Comparison of ENCODE assay signal across 13 cellular contexts in the genomic region with DNA sequence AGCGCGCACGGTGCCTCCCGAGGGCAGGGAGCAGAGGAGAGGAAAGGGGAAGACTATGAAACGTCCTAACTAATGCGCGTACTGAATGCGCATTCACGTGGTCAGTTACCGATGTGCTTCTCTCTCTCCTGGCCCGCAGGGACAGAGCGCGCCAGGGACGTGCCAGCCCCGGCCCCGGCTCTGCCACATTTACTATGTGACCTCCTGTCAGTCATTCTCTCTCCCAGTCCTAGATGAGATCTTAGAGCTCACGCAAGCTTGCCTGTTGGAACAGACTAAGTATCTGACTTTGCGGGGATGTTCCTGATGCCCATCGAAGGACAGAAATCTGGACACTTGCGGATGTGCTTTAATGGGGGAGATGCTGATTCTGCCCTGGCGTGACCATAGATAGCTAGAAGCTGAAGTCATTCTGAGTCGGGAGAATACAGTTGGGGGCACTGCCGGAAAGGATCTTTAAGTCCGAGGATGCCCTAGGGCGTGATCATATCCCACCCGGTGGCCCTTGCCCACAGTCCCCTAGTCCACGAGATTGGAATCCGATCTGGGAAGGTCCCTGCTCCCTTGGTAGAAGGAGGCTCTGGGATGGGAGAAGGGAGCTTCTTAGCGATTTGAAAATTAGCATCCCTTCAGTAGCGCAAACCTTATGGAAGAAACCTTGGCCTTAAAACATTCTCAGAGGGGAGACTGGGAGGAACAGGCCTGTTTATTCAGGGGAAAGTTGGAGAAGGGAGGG. TPM values are rescaled to one million over a fixed set of nuclear protein-coding genes. Genes with fewer than 3 reads are reported as not detected.
DNase-seq lines count a peak whose midpoint lies in the region; ATAC-seq, FAIRE-seq and TF ChIP-seq lines count a peak whose summit lies in the region.
"Had no signal": no experiment of that assay in that cellular context is flagged by ENCODE, and none has a peak within 500 bp of the region (broad histone marks: within the 10 kb centered on the region; RNA-seq: fewer than 3 reads in every experiment).

No MANE protein-coding gene starts in this region.

- no peak for TF ChIP-seq POLR2A in H1 (IDR thresholded peaks at IDR 0.05; ENCODE audit: control extremely low read depth in 1 of 2, low read depth in 2 of 2, low read length in 2 of 2)

- H3K27me3 ChIP-seq in HUES64 (ENCODE audit: insufficient read depth, low read length) (peaks cover 81% of the 10 kb centered on the region), H1 (replicated peaks in 1 of 4; ENCODE audit: control insufficient read depth in 3 of 4, extremely low read depth in 1 of 4, insufficient read depth in 3 of 4, low read length in 3 of 4) (peaks cover 57 to 66% (median 64%) of the 10 kb centered on the region in 4 experiments)

- H3K56ac ChIP-seq in H1 (replicated peaks; ENCODE audit: insufficient read length, low read depth, low read length), result no peak overlapping the region

- no peak overlapping the region for H2AK5ac ChIP-seq in H1 (ENCODE audit: low read depth, low read length)

- peaks cover 19% of the 10 kb centered on the region for H3K23me2 ChIP-seq in H1 (ENCODE audit: low read depth, low read length)

- no peak overlapping the region for H2BK12ac ChIP-seq in H1 (ENCODE audit: low read depth, low read length)

- POLR2A ChIA-PET in H1 (lab: Charles Lee; ENCODE audit: partially characterized antibody), result interaction anchor here (0.7 kb wide), 1 partner anchor 332 kb away, joined by 3 read pairs; no protein-coding TSS in a partner anchor

- no peak overlapping the region for H3K23ac ChIP-seq in H1 (ENCODE audit: insufficient read length)

- H3K4me2 ChIP-seq in H1 (ENCODE audit: insufficient read depth in 1 of 2, low read depth in 2 of 2, low read length in 2 of 2), result peak overlapping the region; percentile 72 to 93

- no peak for TF ChIP-seq RAD21 in H1 (IDR thresholded peaks at IDR 0.05 in 1 of 2, conservative IDR thresholded peaks at IDR 0.05 in 1 of 2; ENCODE audit: low read depth in 2 of 2, low read length in 2 of 2)

- no peak overlapping the region for H2BK120ac ChIP-seq in H1 (replicated peaks; ENCODE audit: low read depth, low read length)

- H3K9ac ChIP-seq in HUES64 (ENCODE audit: low read depth, low read length), result no peak overlapping the region
- no peak overlapping the region for H3K9ac ChIP-seq in H1 (replicated peaks in 1 of 4; ENCODE audit: extremely low read depth in 1 of 4, low read depth in 3 of 4, low read length in 3 of 4)

- no peak for ATAC-seq in GM19397 (IDR thresholded peaks at IDR 0.05; ENCODE audit: unreplicated experiment)

- H3K4me1 ChIP-seq in HUES64 (ENCODE audit: insufficient read depth, low read length), result peaks cover 9% of the 10 kb centered on the region; the same call in 1 of the 2 replicates
- peaks cover 9 to 22% (median 15%) of the 10 kb centered on the region in 4 experiments; a peak in 6 of 7 replicates for H3K4me1 ChIP-seq in H1 (replicated peaks in 1 of 4; ENCODE audit: control insufficient read depth in 3 of 4, insufficient read depth in 4 of 4, low read length in 3 of 4)

- no peak overlapping the region for H4K8ac ChIP-seq in H1 (ENCODE audit: extremely low read depth, insufficient read depth, low read length)

- 3% methylated on average over 30 of the region's 30 CpGs for WGBS in HUES64
- 8% methylated on average over 29 of the region's 30 CpGs; no CpG with 5 or more reads in 1 of the 2 experiments for WGBS in H1 (ENCODE audit: extremely low coverage in 1 of 2, insufficient coverage in 1 of 2, insufficient read length in 1 of 2, insufficient replicate concordance in 2 of 2, low coverage in 1 of 2, low lambda C conversion rate in 2 of 2, missing lambda C conversion rate in 1 of 2), 2 experiments

- H3K27me3 Mint-ChIP-seq in activated T-helper 2 cell treated with anti-CD3 and anti-CD28 coated beads, Interferon-gamma antibody, Interleukin-2, Interleukin-4, amounts not matched to agents 10 μg/mL and 5 μg/mL and 100 μg/mL, durations not matched to agents 14 hours and 24 hours and 36 hours (ENCODE audit: low read depth), result peaks cover 73% of the 10 kb centered on the region

- H4K20me1 ChIP-seq in H1 (replicated peaks in 1 of 2; ENCODE audit: control insufficient read depth in 1 of 2, insufficient read depth in 2 of 2, low read length in 2 of 2), result peaks cover 7 to 12% of the 10 kb centered on the region in 2 experiments

- intact Hi-C loops in posterior vena cava (cut with DNase I), result loop anchor here in 1 of 2 donors (5.0 kb wide), 2 partner anchors 408 to 928 kb away; no protein-coding TSS in a partner anchor
- intact Hi-C loops in activated T-helper 2 cell treated with anti-CD3 and anti-CD28 coated beads, Interferon-gamma antibody, Interleukin-2, Interleukin-4, amounts not matched to agents 10 μg/mL and 5 μg/mL and 100 μg/mL, durations not matched to agents 14 hours and 24 hours and 36 hours (cut with micrococcal nuclease), result loop anchor here (1.0 to 10.0 kb wide), 4 partner anchors 55 to 1031 kb away; no protein-coding TSS in a partner anchor

- no peak overlapping the region; the same call in 1 of the 2 replicates for H3K18ac ChIP-seq in H1 (ENCODE audit: extremely low read depth, low read length)

- peak; percentile 48 for DNase-seq in ELF-1 (ENCODE audit: low read depth, low spot score)
- DNase-seq in H1 (ENCODE audit: low read depth in 1 of 2, low spot score in 2 of 2), result peak in 1 of 2 experiments; percentile 61
- peak; percentile 62 for DNase-seq in posterior vena cava (ENCODE audit: low spot score)
- no peak for DNase-seq in NCI-H1436 treated with DMSO at 0.1 percent for 48 hours (lab: John Stamatoyannopoulos, UW)
- DNase-seq in stimulated activated CD4-positive, alpha-beta T cell treated with anti-CD3 and anti-CD28 coated beads, Interleukin-4, amount 100 ng/mL, for 4 hours, result no peak
- DNase-seq in activated T-helper 2 cell treated with anti-CD3 and anti-CD28 coated beads, Interferon-gamma antibody, Interleukin-2, Interleukin-4, amounts not matched to agents 10 μg/mL and 5 μg/mL and 100 μg/mL, durations not matched to agents 14 hours and 24 hours and 36 hours (ENCODE audit: low spot score), result no peak
- DNase-seq: DMS153; NCI-H1417 treated with DMSO at 0.1 percent for 48 hours; small intestine; stimulated activated CD8-positive, alpha-beta memory T cell treated with anti-CD3 and anti-CD28 coated beads, Interleukin-4, amount 100 ng/mL, for 48 hours had no signal

- TF ChIP-seq CTCF in H1 (IDR thresholded peaks at IDR 0.05; ENCODE audit: control extremely low read depth in 1 of 3, insufficient read depth in 1 of 3, low read depth in 1 of 3, low read length in 3 of 3), result no peak

- H4K5ac ChIP-seq in H1 (ENCODE audit: insufficient read length, low read depth, low read length), result no peak overlapping the region

- no peak overlapping the region for H3K4ac ChIP-seq in H1 (replicated peaks; ENCODE audit: insufficient read length, low read depth, low read length)

- CTCF ChIA-PET in H1 (lab: Charles Lee; ENCODE audit: partially characterized antibody), result interaction anchor here (1.0 to 5.1 kb wide), 23 partner anchors 8 to 1092 kb away, joined by 3 to 43 read pairs (median 5); no protein-coding TSS in a partner anchor

- H3K9me3 ChIP-seq in HUES64 (ENCODE audit: insufficient read depth, low read depth, low read length) (no peaks in the 10 kb centered on the region), H1 (ENCODE audit: insufficient read depth in 2 of 2, low read depth in 1 of 2, low read length in 1 of 2) (no peaks in the 10 kb centered on the region)

- H2BK5ac ChIP-seq in H1 (ENCODE audit: low read depth, low read length), result no peak overlapping the region

- peaks cover 16% of the 10 kb centered on the region for H3K4me1 Mint-ChIP-seq in activated T-helper 2 cell treated with anti-CD3 and anti-CD28 coated beads, Interferon-gamma antibody, Interleukin-2, Interleukin-4, amounts not matched to agents 10 μg/mL and 5 μg/mL and 100 μg/mL, durations not matched to agents 14 hours and 24 hours and 36 hours (ENCODE audit: low read depth)

- H3K27ac ChIP-seq in HUES64 (ENCODE audit: low read depth, low read length) (no peak overlapping the region), H1 (ENCODE audit: low read depth, low read length) (no peak overlapping the region)

- H2AFZ ChIP-seq in H1 (ENCODE audit: low read length), result no peak overlapping the region

- H3K36me3 ChIP-seq in HUES64 (ENCODE audit: insufficient read depth, low read length) (no peaks in the 10 kb centered on the region), H1 (ENCODE audit: control insufficient read depth in 2 of 4, insufficient read depth in 4 of 4, low read length in 3 of 4) (no peaks in the 10 kb centered on the region)

- no peaks in the 10 kb centered on the region for H3K9me3 Mint-ChIP-seq in activated T-helper 2 cell treated with anti-CD3 and anti-CD28 coated beads, Interferon-gamma antibody, Interleukin-2, Interleukin-4, amounts not matched to agents 10 μg/mL and 5 μg/mL and 100 μg/mL, durations not matched to agents 14 hours and 24 hours and 36 hours

- FAIRE-seq in H1 (lab: Jason Lieb, UNC), result no peak
- FAIRE-seq: frontal cortex, small intestine had no signal

- no peaks in the 10 kb centered on the region for H3K36me3 Mint-ChIP-seq in activated T-helper 2 cell treated with anti-CD3 and anti-CD28 coated beads, Interferon-gamma antibody, Interleukin-2, Interleukin-4, amounts not matched to agents 10 μg/mL and 5 μg/mL and 100 μg/mL, durations not matched to agents 14 hours and 24 hours and 36 hours (ENCODE audit: low read depth)

- peak overlapping the region; percentile 72; the same call in 1 of the 2 replicates for H2BK15ac ChIP-seq in H1 (ENCODE audit: low read length)

- no peak overlapping the region for H3K4me3 Mint-ChIP-seq in activated T-helper 2 cell treated with anti-CD3 and anti-CD28 coated beads, Interferon-gamma antibody, Interleukin-2, Interleukin-4, amounts not matched to agents 10 μg/mL and 5 μg/mL and 100 μg/mL, durations not matched to agents 14 hours and 24 hours and 36 hours (ENCODE audit: low read depth)

- H4K91ac ChIP-seq in H1 (replicated peaks; ENCODE audit: insufficient read length, low read length), result no peak overlapping the region

- no peaks in the 10 kb centered on the region for H3K79me1 ChIP-seq in H1 (ENCODE audit: low read depth, low read length)

- no peak overlapping the region for H2BK20ac ChIP-seq in H1 (ENCODE audit: low read length)

- no peak overlapping the region for H3K14ac ChIP-seq in H1 (ENCODE audit: insufficient read length)

- H3K79me2 ChIP-seq in H1 (ENCODE audit: control insufficient read depth in 1 of 2, insufficient read depth in 2 of 2, low read length in 2 of 2), result no peaks in the 10 kb centered on the region

- H3K4me3 ChIP-seq in HUES64 (ENCODE audit: low read length), result peak overlapping the region; percentile 43
- H3K4me3 ChIP-seq in H1 (ENCODE audit: extremely low read depth in 1 of 4, insufficient read depth in 2 of 4, low read depth in 3 of 4, low read length in 4 of 4), result peak overlapping the region; percentile 10 to 57 (median 24); a peak in 7 of 8 replicates

- H3K27ac Mint-ChIP-seq in activated T-helper 2 cell treated with anti-CD3 and anti-CD28 coated beads, Interferon-gamma antibody, Interleukin-2, Interleukin-4, amounts not matched to agents 10 μg/mL and 5 μg/mL and 100 μg/mL, durations not matched to agents 14 hours and 24 hours and 36 hours, result no peak overlapping the region

- TF ChIP-seq EP300 in H1 (IDR thresholded peaks at IDR 0.05; ENCODE audit: borderline replicate concordance in 1 of 2, low read depth in 2 of 2, low read length in 2 of 2), result no peak

RNA-seq across cellular contexts. Expression of a gene that starts 5.8 kb away (rescaled TPM):
- 0.25 TPM for polyA plus RNA-seq in HUES64 (2013, experiment 1 of 2)
- polyA plus RNA-seq in HUES64 (2013, experiment 2 of 2), result 1.0 TPM
- total RNA-seq in H1 (2021; fragmentation: NEBNext Ultra II Directional; extraction: Animal tissue kit (Norgen Biotek cat#: 25700)), result 0.10 and 0.15 TPM in 2 replicates
- 0.12 and 0.16 TPM in 2 replicates for polyA plus RNA-seq in H1 (2011; rRNA removed)
- 0.03 TPM for polyA plus RNA-seq in H1 (2011; cell fraction: cytosol; rRNA removed)
- polyA plus RNA-seq in H1 (2011; cell fraction: nucleus; rRNA removed), result 0.14 TPM
- polyA plus RNA-seq in H1 (2012, experiment 1 of 2), result 0.04 to 0.23 TPM (median 0.16 TPM) in 4 replicates
- not detected for polyA plus RNA-seq in H1 (2012, experiment 2 of 2)
- 0.14 TPM for polyA plus RNA-seq in H1 (2013, experiment 1 of 2)
- polyA plus RNA-seq in H1 (2013, experiment 2 of 2), result 0.06 TPM
- not detected in 2 replicates for polyA minus RNA-seq in H1 (2011; rRNA and poly(A)+ RNA removed)
- not detected for polyA minus RNA-seq in H1 (2011; cell fraction: cytosol; rRNA and poly(A)+ RNA removed)
- polyA minus RNA-seq in H1 (2011; cell fraction: nucleus; rRNA and poly(A)+ RNA removed), result 0.20 TPM
- total RNA-seq in posterior vena cava, result 10 to 100 TPM; 46.6 to 87.4 TPM
- 0.16 TPM in 1 of 2 replicates, not detected in the other for total RNA-seq in activated T-helper 2 cell treated with anti-CD3 and anti-CD28 coated beads, Interferon-gamma antibody, Interleukin-2, Interleukin-4, amounts not matched to agents 10 μg/mL and 5 μg/mL and 100 μg/mL, durations not matched to agents 14 hours and 24 hours and 36 hours

Comparison
In these comparisons a context has a peak if more than half of its experiments do, and no peak if none do; other contexts are left out.
1. DNase-seq: peak in ELF-1 (single experiment) and posterior vena cava (single experiment); none in NCI-H1436 treated with DMSO at 0.1 percent for 48 hours (single experiment), stimulated activated CD4-positive, alpha-beta T cell treated with anti-CD3 and anti-CD28 coated beads, Interleukin-4, amount 100 ng/mL, for 4 hours (0 of 2) and activated T-helper 2 cell treated with anti-CD3 and anti-CD28 coated beads, Interferon-gamma antibody, Interleukin-2, Interleukin-4, amounts not matched to agents 10 μg/mL and 5 μg/mL and 100 μg/mL, durations not matched to agents 14 hours and 24 hours and 36 hours (single experiment).
2. RNA of a gene that starts 5.8 kb away (total RNA-seq): 46.6 to 87.4 TPM in posterior vena cava; 0.16 TPM in activated T-helper 2 cell treated with anti-CD3 and anti-CD28 coated beads, Interferon-gamma antibody, Interleukin-2, Interleukin-4, amounts not matched to agents 10 μg/mL and 5 μg/mL and 100 μg/mL, durations not matched to agents 14 hours and 24 hours and 36 hours and 0.10 to 0.15 TPM in H1; every median in the first group is over 10 times any median in the second.